In genomic region chr5:144913661-144914060, GRCh38 we compare ENCODE assay signal across 23 cellular contexts.
"Had no signal": no experiment of that assay in that cellular context is flagged by ENCODE, and none has a peak within 500 bp of the region (broad histone marks: within the 10 kb centered on the region; RNA-seq: fewer than 3 reads in every experiment).

No MANE protein-coding gene starts in this region.

- H3K27ac Mint-ChIP-seq: nephron; neural progenitor cell; progenitor cell of endocrine pancreas; stimulated activated effector memory CD8-positive, alpha-beta T cell treated with anti-CD3 and anti-CD28 coated beads, Interleukin-12 subunit alpha, Interleukin-12 subunit beta, amount 100 ng/mL, for 72 hours; stimulated activated naive B cell treated with anti-CD40 and anti-IgM and Interleukin-4, amounts not matched to agents 10 μg/mL and 1 μg/mL and 100 μg/mL, for 72 hours; stimulated activated naive CD8-positive, alpha-beta T cell treated with anti-CD3 and anti-CD28 coated beads, Interleukin-15, Interleukin-2, amounts not matched to agents 100 ng/mL and 50 ng/mL, for 24 hours had no signal

- H3K27me3 Mint-ChIP-seq: progenitor cell of endocrine pancreas; stimulated activated naive B cell treated with anti-CD40 and anti-IgM and Interleukin-4, amounts not matched to agents 10 μg/mL and 1 μg/mL and 100 μg/mL, for 72 hours; stimulated activated naive CD8-positive, alpha-beta T cell treated with anti-CD3 and anti-CD28 coated beads, Interleukin-15, Interleukin-2, amounts not matched to agents 100 ng/mL and 50 ng/mL, for 24 hours had no signal

- H3K36me3 Mint-ChIP-seq: neural progenitor cell; stimulated activated effector memory CD8-positive, alpha-beta T cell treated with anti-CD3 and anti-CD28 coated beads, Interleukin-12 subunit alpha, Interleukin-12 subunit beta, amount 100 ng/mL, for 72 hours; stimulated activated naive B cell treated with anti-CD40 and anti-IgM and Interleukin-4, amounts not matched to agents 10 μg/mL and 1 μg/mL and 100 μg/mL, for 72 hours had no signal

- H3K4me1 Mint-ChIP-seq: nephron; neural progenitor cell; stimulated activated effector memory CD8-positive, alpha-beta T cell treated with anti-CD3 and anti-CD28 coated beads, Interleukin-12 subunit alpha, Interleukin-12 subunit beta, amount 100 ng/mL, for 72 hours; stimulated activated naive B cell treated with anti-CD40 and anti-IgM and Interleukin-4, amounts not matched to agents 10 μg/mL and 1 μg/mL and 100 μg/mL, for 72 hours had no signal

- ATAC-seq: psoas muscle; right cardiac atrium; right lobe of liver; stimulated activated effector memory CD8-positive, alpha-beta T cell treated with anti-CD3 and anti-CD28 coated beads, Interleukin-12 subunit alpha, Interleukin-12 subunit beta, amount 100 ng/mL, for 72 hours; stimulated activated naive B cell treated with anti-CD40 and anti-IgM and Interleukin-4, amounts not matched to agents 10 μg/mL and 1 μg/mL and 100 μg/mL, for 72 hours had no signal

- DNase-seq: occipital lobe; ovary; posterior cingulate gyrus; psoas muscle; right cardiac atrium; right lobe of liver; sigmoid colon; small intestine; stimulated activated CD4-positive, alpha-beta T cell treated with anti-CD3 and anti-CD28 coated beads, Interleukin-15, amount 100 ng/mL, for 24 hours; stimulated activated CD4-positive, alpha-beta T cell treated with anti-CD3 and anti-CD28 coated beads, Interleukin-2, amount 100 ng/mL, for 24 hours; stimulated activated CD4-positive, alpha-beta T cell treated with anti-CD3 and anti-CD28 coated beads, Interleukin-2, amount 100 ng/mL, for 48 hours; stimulated activated CD4-positive, alpha-beta T cell treated with anti-CD3 and anti-CD28 coated beads, Interleukin-4, amount 100 ng/mL, for 24 hours; stimulated activated naive B cell treated with anti-CD40 and anti-IgM and Interleukin-4, amounts not matched to agents 10 μg/mL and 1 μg/mL and 100 μg/mL, for 72 hours; stimulated activated naive CD4-positive, alpha-beta T cell treated with Interleukin-2 at 50 U/mL for 16 hours; stomach; thyroid gland; trophoblast cell; upper lobe of left lung had no signal

- H3K4me3 Mint-ChIP-seq: nephron; neural progenitor cell; stimulated activated effector memory CD8-positive, alpha-beta T cell treated with anti-CD3 and anti-CD28 coated beads, Interleukin-12 subunit alpha, Interleukin-12 subunit beta, amount 100 ng/mL, for 72 hours; stimulated activated naive B cell treated with anti-CD40 and anti-IgM and Interleukin-4, amounts not matched to agents 10 μg/mL and 1 μg/mL and 100 μg/mL, for 72 hours; stimulated activated naive CD8-positive, alpha-beta T cell treated with anti-CD3 and anti-CD28 coated beads, Interleukin-15, Interleukin-2, amounts not matched to agents 100 ng/mL and 50 ng/mL, for 24 hours had no signal

- H3K9me3 Mint-ChIP-seq: nephron had no signal
